In genomic region chr1:201877877-201878339, GRCh38 we compare ENCODE assay signal across 8 cellular contexts. TPM values are rescaled to one million over a fixed set of nuclear protein-coding genes. Genes with fewer than 3 reads are reported as not detected.
DNase-seq lines count a peak whose midpoint lies in the region; ATAC-seq and TF ChIP-seq lines count a peak whose summit lies in the region.

No MANE protein-coding gene starts in this region.

- no peaks in the 10 kb centered on the region for H3K9me3 ChIP-seq in stomach

- no peaks in the 10 kb centered on the region for H3K36me3 Mint-ChIP-seq in natural killer cell
- peaks cover 11% of the 10 kb centered on the region for H3K36me3 Mint-ChIP-seq in natural killer cell treated with Interleukin-12 subunit alpha and Interleukin-12 subunit beta and Interleukin-15 and Interleukin-18, amount 100 ng/mL, for 72 hours

- peaks cover 0 to 15% (median 11%) of the 10 kb centered on the region in 4 donors for H3K4me1 ChIP-seq in stomach

- TF ChIP-seq CTCF in natural killer cell (IDR thresholded peaks at IDR 0.05) (peak; percentile 22), astrocyte of the cerebellum (IDR thresholded peaks at IDR 0.05; ENCODE audit: low read depth, low read length, missing control alignments) (peak; percentile 75), stomach (IDR thresholded peaks at IDR 0.05) (peak in 5 of 7 experiments; percentile 41 to 60 (median 55))

- H3K4me1 Mint-ChIP-seq in natural killer cell: peaks cover 0 to 4% of the 10 kb centered on the region in 2 donors
- H3K4me1 Mint-ChIP-seq in natural killer cell treated with Interleukin-12 subunit alpha and Interleukin-12 subunit beta and Interleukin-15 and Interleukin-18, amount 100 ng/mL, for 72 hours (ENCODE audit: low read depth in 2 of 2): no peaks in the 10 kb centered on the region

- peak in 2 of 3 donors; percentile 40 to 49 for ATAC-seq in natural killer cell
- no peak for ATAC-seq in natural killer cell treated with Interleukin-12 subunit alpha and Interleukin-12 subunit beta and Interleukin-15 and Interleukin-18, amount 100 ng/mL, for 72 hours
- no peak for ATAC-seq in HG03045 (IDR thresholded peaks at IDR 0.05; ENCODE audit: unreplicated experiment)

- DNase-seq in natural killer cell (no peak), NCI-H1105 treated with DMSO at 0.1 percent for 48 hours (lab: John Stamatoyannopoulos, UW) (peak; percentile 56), astrocyte of the cerebellum (ENCODE audit: low read depth) (peak; percentile 48), iPS-NIHi7 (ENCODE audit: extremely low spot score) (peak; percentile 68), stomach (no peak), 8988T (no peak)
- no peak for DNase-seq in natural killer cell treated with Interleukin-12 subunit alpha and Interleukin-12 subunit beta and Interleukin-15 and Interleukin-18, amount 100 ng/mL, for 72 hours (ENCODE audit: low spot score)

- H3K27me3 ChIP-seq in stomach: no peaks in the 10 kb centered on the region

- peak overlapping the region in 2 of 5 donors; percentile 4 to 22 for H3K27ac ChIP-seq in stomach

- intact Hi-C loops in natural killer cell (cut with micrococcal nuclease): no loop called here
- intact Hi-C loops in stomach (cut with DNase I; ENCODE audit: low total_unique reads): no loop called here

- no peak overlapping the region for H3K27ac Mint-ChIP-seq in natural killer cell
- H3K27ac Mint-ChIP-seq in natural killer cell treated with Interleukin-12 subunit alpha and Interleukin-12 subunit beta and Interleukin-15 and Interleukin-18, amount 100 ng/mL, for 72 hours: no peak overlapping the region

- no peak for TF ChIP-seq EP300 in stomach (IDR thresholded peaks at IDR 0.05)

- no peak for TF ChIP-seq POLR2A in stomach (IDR thresholded peaks at IDR 0.05)

- H3K9me3 Mint-ChIP-seq in natural killer cell: no peaks in the 10 kb centered on the region
- no peaks in the 10 kb centered on the region for H3K9me3 Mint-ChIP-seq in natural killer cell treated with Interleukin-12 subunit alpha and Interleukin-12 subunit beta and Interleukin-15 and Interleukin-18, amount 100 ng/mL, for 72 hours

- 40 to 53% (median 46%) methylated on average over 6 of the region's 6 CpGs for WGBS in stomach, 5 donors

- H3K36me3 ChIP-seq in stomach: peaks cover 22 to 42% (median 37%) of the 10 kb centered on the region in 4 donors

- in situ Hi-C loops in astrocyte of the cerebellum (cut with HindIII; ENCODE audit: low sequenced_read_pairs): no loop called here

- no peaks in the 10 kb centered on the region for H3K27me3 Mint-ChIP-seq in natural killer cell (ENCODE audit: low read depth in 2 of 2)
- no peaks in the 10 kb centered on the region for H3K27me3 Mint-ChIP-seq in natural killer cell treated with Interleukin-12 subunit alpha and Interleukin-12 subunit beta and Interleukin-15 and Interleukin-18, amount 100 ng/mL, for 72 hours

- no peak overlapping the region for H3K4me3 Mint-ChIP-seq in natural killer cell
- H3K4me3 Mint-ChIP-seq in natural killer cell treated with Interleukin-12 subunit alpha and Interleukin-12 subunit beta and Interleukin-15 and Interleukin-18, amount 100 ng/mL, for 72 hours: no peak overlapping the region

- H3K4me3 ChIP-seq in astrocyte of the cerebellum (ENCODE audit: low read depth, low read length) (no peak overlapping the region), stomach (no peak overlapping the region)

RNA-seq across cellular contexts. Expression of gene SHISA4, which starts 10.8 kb away (rescaled TPM):
- 1 to 10 TPM in 1 of 3 donors, under 1 TPM in 1, not detected in 1; 0.54 to 2.0 TPM for total RNA-seq in natural killer cell
- total RNA-seq in natural killer cell treated with Interleukin-12 subunit alpha and Interleukin-12 subunit beta and Interleukin-15 and Interleukin-18, amount 100 ng/mL, for 72 hours: 1 to 10 TPM; 2.5 TPM
- 10 to 100 TPM in 3 of 5 donors, 1 to 10 TPM in 1, under 1 TPM in 1; 0.87 to 33.3 (median 10.3) TPM for total RNA-seq in stomach
- polyA plus RNA-seq in stomach: 10 to 100 TPM; 14.1 to 18.3 (median 14.6) TPM

RNA-seq across cellular contexts. Expression of gene IPO9, which starts 49.0 kb away (rescaled TPM):
- total RNA-seq in natural killer cell (10 to 100 TPM; 27.0 to 35.5 (median 34.6) TPM), stomach (10 to 100 TPM in 2 of 5 donors, 1 to 10 TPM in 3; 5.2 to 27.9 (median 9.9) TPM)
- 10 to 100 TPM; 61.4 to 91.0 TPM for total RNA-seq in natural killer cell treated with Interleukin-12 subunit alpha and Interleukin-12 subunit beta and Interleukin-15 and Interleukin-18, amount 100 ng/mL, for 72 hours
- polyA plus RNA-seq in stomach: 10 to 100 TPM; 13.5 to 18.6 (median 14.4) TPM

Comparison
In these comparisons a context has a peak if more than half of its experiments do, and no peak if none do; other contexts are left out.
1. ATAC-seq: peak in natural killer cell (2 of 3); none in natural killer cell treated with Interleukin-12 subunit alpha and Interleukin-12 subunit beta and Interleukin-15 and Interleukin-18, amount 100 ng/mL, for 72 hours (0 of 2) and HG03045 (single experiment).
2. DNase-seq: peak in NCI-H1105 treated with DMSO at 0.1 percent for 48 hours (single experiment), astrocyte of the cerebellum (single experiment) and iPS-NIHi7 (single experiment); none in natural killer cell (single experiment), natural killer cell treated with Interleukin-12 subunit alpha and Interleukin-12 subunit beta and Interleukin-15 and Interleukin-18, amount 100 ng/mL, for 72 hours (single experiment), stomach (single experiment) and 8988T (single experiment).
3. CTCF ChIP-seq: peak in every context shown above with its lines; median percentile 75 in astrocyte of the cerebellum; 55 in stomach; 22 in natural killer cell.